8 cellular contexts compared by ENCODE assay signal in the genomic region with DNA sequence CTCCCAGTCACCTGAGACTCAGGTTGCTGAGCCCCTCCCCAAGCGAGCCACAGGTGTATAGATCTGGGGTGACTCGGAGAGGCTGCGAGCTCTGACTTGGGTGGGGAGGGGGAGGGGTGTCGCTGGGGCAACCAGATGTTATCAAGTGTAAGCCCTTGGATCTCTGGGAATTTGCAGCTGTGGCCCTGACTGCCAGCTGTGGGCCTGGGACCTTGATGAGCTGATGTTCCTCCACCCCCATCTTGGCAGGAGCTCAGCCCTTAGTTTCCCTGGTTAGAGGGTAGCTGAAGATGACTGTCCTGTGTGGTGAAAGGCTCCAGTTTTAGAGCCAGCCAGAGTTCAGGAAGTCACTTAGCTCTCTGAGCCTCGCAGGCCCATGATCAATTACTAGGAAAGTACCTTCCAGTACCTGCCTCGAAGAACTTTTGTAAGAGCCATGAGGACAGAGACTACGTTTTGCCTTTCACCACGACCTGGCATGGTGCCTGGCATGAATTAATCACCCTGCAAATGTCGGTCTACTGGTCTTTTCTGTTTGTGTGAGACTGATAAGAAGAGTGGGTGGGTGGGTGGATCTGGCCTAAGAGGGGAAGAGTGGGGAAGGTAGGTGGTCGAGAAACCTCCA. TPM values are rescaled to one million over a fixed set of nuclear protein-coding genes. Genes with fewer than 3 reads are reported as not detected.
DNase-seq lines count a peak whose midpoint lies in the region; ATAC-seq and TF ChIP-seq lines count a peak whose summit lies in the region.

No MANE protein-coding gene starts in this region.

- H3K9me3 ChIP-seq in lung (ENCODE audit: control insufficient read depth in 2 of 2, insufficient read depth in 1 of 2, low read length in 1 of 2) (no peaks in the 10 kb centered on the region), vagina (no peaks in the 10 kb centered on the region)

- ATAC-seq in lung (ENCODE audit: insufficient read depth, low FRiP score) (peak; percentile 20), HG02870 (IDR thresholded peaks at IDR 0.05; ENCODE audit: unreplicated experiment) (no peak)

- DNase-seq in AG10803 (ENCODE audit: low read depth) = peak; percentile 54
- peak; percentile 64 for DNase-seq in HS-27A (ENCODE audit: low read depth)
- DNase-seq in amniotic epithelial cell (ENCODE audit: low read depth) = peak; percentile 95
- peak; percentile 79 for DNase-seq in lung (ENCODE audit: low spot score)
- no peak for DNase-seq in vagina (ENCODE audit: extremely low spot score in 2 of 2)
- no peak for DNase-seq in NCI-H1417 (lab: John Stamatoyannopoulos, UW)
- DNase-seq in GOT3 (lab: John Stamatoyannopoulos, UW) = no peak

- peaks cover 0 to 21% of the 10 kb centered on the region in 2 donors for H3K4me1 ChIP-seq in lung (ENCODE audit: control insufficient read depth in 2 of 2, insufficient read depth in 2 of 2, low read length in 2 of 2)
- H3K4me1 ChIP-seq in vagina = peaks cover 79% of the 10 kb centered on the region

- intact Hi-C loops in vagina (cut with DNase I) = no loop called here

- peaks cover 0 to 2% of the 10 kb centered on the region in 2 donors for H3K36me3 ChIP-seq in lung (ENCODE audit: control insufficient read depth in 2 of 2, insufficient read depth in 2 of 2, low read length in 2 of 2)
- H3K36me3 ChIP-seq in vagina = no peaks in the 10 kb centered on the region

- no peak overlapping the region for H3K4me3 ChIP-seq in AG10803 (ENCODE audit: low read length)
- H3K4me3 ChIP-seq in lung = no peak overlapping the region
- H3K4me3 ChIP-seq in vagina = no peak overlapping the region

- WGBS in lung, 2 donors = 32 to 34% methylated on average over 10 of the region's 10 CpGs

- H3K27me3 ChIP-seq in lung (ENCODE audit: control insufficient read depth, insufficient read depth) (no peaks in the 10 kb centered on the region), vagina (no peaks in the 10 kb centered on the region)

- no peak for TF ChIP-seq POLR2A in vagina (IDR thresholded peaks at IDR 0.05)

- H3K27ac ChIP-seq in lung (ENCODE audit: low read depth in 1 of 2, low read length in 1 of 2) = peak overlapping the region in 1 of 2 donors; percentile 85
- peak overlapping the region; percentile 84 for H3K27ac ChIP-seq in vagina

- no peak for TF ChIP-seq CTCF in AG10803 (conservative IDR thresholded peaks at IDR 0.05; ENCODE audit: low read length)
- TF ChIP-seq CTCF in lung (IDR thresholded peaks at IDR 0.05; ENCODE audit: control extremely low read depth, extremely low read depth) = no peak
- TF ChIP-seq CTCF in vagina (IDR thresholded peaks at IDR 0.05) = no peak

RNA-seq across cellular contexts. Expression of gene YARS1, which starts 55.8 kb away (rescaled TPM):
- total RNA-seq in lung = 100 to 1,000 TPM in 1 of 2 donors, 10 to 100 TPM in 1; 61.2 to 151 TPM
- polyA plus RNA-seq in lung = 10 to 100 TPM; 68.5 to 87.1 TPM
- total RNA-seq in vagina = 41.3 TPM

RNA-seq across cellular contexts. Expression of gene S100PBP, which starts 56.1 kb away (rescaled TPM):
- total RNA-seq in lung (10 to 100 TPM; 28.8 to 56.6 TPM), vagina (19.6 TPM)
- 10 to 100 TPM in 1 of 2 donors, 1 to 10 TPM in 1; 7.4 to 13.1 TPM for polyA plus RNA-seq in lung

RNA-seq across cellular contexts. Expression of gene SYNC, which starts 58.8 kb away (rescaled TPM):
- total RNA-seq in lung (10 to 100 TPM in 1 of 2 donors, 1 to 10 TPM in 1; 6.0 to 15.4 TPM), vagina (13.0 TPM)
- 1 to 10 TPM; 2.0 to 5.4 TPM for polyA plus RNA-seq in lung

Comparison
In these comparisons a context has a peak if more than half of its experiments do, and no peak if none do; other contexts are left out.
1. DNase-seq: peak in AG10803 (single experiment), HS-27A (single experiment), amniotic epithelial cell (single experiment) and lung (single experiment); none in vagina (0 of 2), NCI-H1417 (0 of 3) and GOT3 (single experiment).